ENCODE assay signal across 35 cellular contexts in genomic region chr6:99143108-99143828, GRCh38.
"Had no signal": no experiment of that assay in that cellular context is flagged by ENCODE, and none has a peak within 500 bp of the region (broad histone marks: within the 10 kb centered on the region; RNA-seq: fewer than 3 reads in every experiment).

No MANE protein-coding gene starts in this region.

- H3K27me3 ChIP-seq: ascending aorta, Peyer's patch had no signal

- DNase-seq: activated B cell treated with CpG ODN at 0.5 μM for 24 hours; activated CD4-positive, alpha-beta T cell treated with anti-CD3 and anti-CD28 coated beads for 1 hour; activated CD4-positive, alpha-beta T cell treated with anti-CD3 and anti-CD28 coated beads for 48 hours; activated CD8-positive, alpha-beta T cell treated with anti-CD3 and anti-CD28 coated beads for 36 hours; activated effector memory CD4-positive, alpha-beta T cell treated with anti-CD3 and anti-CD28 coated beads, Interleukin-2, amount 50 U/mL, for 16 hours; activated naive CD4-positive, alpha-beta T cell; activated naive CD4-positive, alpha-beta T cell treated with anti-CD3 and anti-CD28 coated beads, Interleukin-2, amount 50 U/mL, for 16 hours; activated naive CD8-positive, alpha-beta T cell treated with anti-CD3 and anti-CD28 coated beads for 36 hours; activated T-cell treated with anti-CD3 and anti-CD28 coated beads, Interleukin-2, amount 50 U/mL, for 1 hour; activated T-cell treated with anti-CD3 and anti-CD28 coated beads, Interleukin-2, amount 50 U/mL, for 72 hours; amniotic stem cell; NCI-H1092 treated with DMSO at 0.1 percent for 48 hours; NCI-H1417; NCI-H146; NCI-H187; NCI-H2029 treated with DMSO at 0.1 percent for 48 hours; NCI-H2107; NCI-H2171; NCI-H510A; NCI-H526; NCI-H748 treated with DMSO at 0.1 percent for 48 hours; NK-92 treated with Interleukin-12 subunit alpha and Interleukin-12 subunit beta, amount 100 ng/mL, for 24 hours; PC-3; Peyer's patch; SW 1271; T-helper 1 cell; T-helper 2 cell; T-helper 9 cell had no signal

- H3K4me1 ChIP-seq: ascending aorta, Peyer's patch had no signal

- FAIRE-seq: bronchial epithelial cell, K562 had no signal

- H3K36me3 ChIP-seq: ascending aorta, Peyer's patch had no signal

- H3K4me3 ChIP-seq: ascending aorta, K562, Peyer's patch had no signal

- H3K9me3 ChIP-seq: ascending aorta, Peyer's patch had no signal

- H3K27ac ChIP-seq: ascending aorta, Peyer's patch, RWPE1, VCaP had no signal

- ATAC-seq: activated CD8-positive, alpha-beta T cell treated with anti-CD3 and anti-CD28 coated beads for 36 hours; activated T-cell treated with anti-CD3 and anti-CD28 coated beads, Interleukin-2, amount 50 U/mL, for 72 hours; activated T-helper 17 cell treated with anti-CD3 and anti-CD28 coated beads, Interleukin-2, amount 50 U/mL, for 72 hours; K562; PC-3; Right ventricle myocardium inferior had no signal
